ENCODE assay signal across 9 cellular contexts in the genomic region with DNA sequence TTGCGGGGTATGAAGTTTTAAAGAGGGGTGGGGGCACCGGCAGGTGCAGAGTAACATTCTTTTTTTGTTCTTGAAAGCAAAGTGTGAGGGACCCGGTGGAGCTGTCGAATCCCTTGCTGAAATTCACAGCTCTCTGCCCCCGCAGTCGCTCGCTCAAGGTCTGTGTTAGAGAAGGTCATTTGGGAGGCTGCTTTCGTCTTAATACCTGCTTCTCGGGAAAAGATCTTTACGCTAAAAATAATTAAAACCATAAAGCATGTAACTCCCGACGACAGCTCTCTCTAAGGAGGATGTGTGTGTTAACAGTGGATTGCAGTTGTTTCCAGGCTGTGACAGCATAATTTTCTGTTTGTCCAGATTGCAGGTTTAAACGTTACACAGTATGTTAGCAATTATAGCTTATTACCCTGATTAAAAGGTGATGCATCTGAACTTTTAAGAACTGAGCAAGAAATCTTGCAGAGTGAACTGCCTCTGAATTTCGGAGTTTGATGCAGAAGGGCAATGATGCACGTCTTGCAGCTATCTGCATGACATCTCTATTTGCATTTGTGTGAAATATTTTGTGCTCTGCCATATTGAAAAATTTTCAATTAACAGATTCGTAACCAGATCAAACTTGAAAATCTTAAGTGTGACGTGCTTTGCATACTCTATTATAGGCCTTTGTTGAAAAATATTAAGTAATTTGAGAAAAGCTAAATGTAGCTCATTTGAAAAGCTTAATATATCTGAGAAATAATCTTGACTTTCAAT. TPM values are rescaled to one million over a fixed set of nuclear protein-coding genes. Genes with fewer than 3 reads are reported as not detected.
A peak's percentile ranks its signal among the peaks of the same experiment; 100 is the strongest.
DNase-seq lines count a peak whose midpoint lies in the region; ATAC-seq, FAIRE-seq and TF ChIP-seq lines count a peak whose summit lies in the region.
"Had no signal": no experiment of that assay in that cellular context is flagged by ENCODE, and none has a peak within 500 bp of the region (broad histone marks: within the 10 kb centered on the region; RNA-seq: fewer than 3 reads in every experiment).

No MANE protein-coding gene starts in this region.

- TF ChIP-seq POLR2A in HepG2 (IDR thresholded peaks at IDR 0.05; ENCODE audit: insufficient read depth in 1 of 2, low read depth in 2 of 2, low read length in 2 of 2), result no peak

- H3K27me3 ChIP-seq in heart right ventricle (peaks cover 0 to 68% (median 32%) of the 10 kb centered on the region in 7 donors), adipocyte (replicated peaks; ENCODE audit: control insufficient read depth, insufficient read depth, low read length) (peaks cover 7% of the 10 kb centered on the region), HepG2 (ENCODE audit: control insufficient read depth in 1 of 2, insufficient read depth in 2 of 2, low read length in 2 of 2) (peaks cover 7 to 45% of the 10 kb centered on the region in 2 experiments; a peak in 4 of 5 replicates)

- H3K4me1 ChIP-seq in heart right ventricle, result peaks cover 0 to 12% (median 4%) of the 10 kb centered on the region in 9 donors
- H3K4me1 ChIP-seq in adipocyte (ENCODE audit: control insufficient read depth, insufficient read depth, low read length), result peaks cover 6% of the 10 kb centered on the region
- peaks cover 8% of the 10 kb centered on the region; the same call in 1 of the 2 replicates for H3K4me1 ChIP-seq in HepG2 (ENCODE audit: insufficient read depth, low read length)

- H3K4me3 ChIP-seq in heart right ventricle (peak overlapping the region; percentile 26 to 58 (median 52)), adipocyte (ENCODE audit: low read length) (peak overlapping the region; percentile 58), HepG2 (replicated peaks in 1 of 3; ENCODE audit: insufficient read depth in 1 of 3, low read depth in 2 of 3, low read length in 3 of 3) (peak overlapping the region in 2 of 3 experiments; percentile 48 to 70; a peak in 3 of 6 replicates)

- H3K9ac ChIP-seq in adipocyte (ENCODE audit: low read length) (no peak overlapping the region), HepG2 (ENCODE audit: insufficient read depth, low read depth, low read length) (no peak overlapping the region)

- H3K4me2 ChIP-seq in HepG2 (ENCODE audit: low read depth, low read length), result peak overlapping the region; percentile 69

- peaks cover 44% of the 10 kb centered on the region for H3K27me3 Mint-ChIP-seq in type B pancreatic cell

- H3K36me3 Mint-ChIP-seq in type B pancreatic cell, result no peaks in the 10 kb centered on the region

- peak overlapping the region; percentile 83 for H3K27ac Mint-ChIP-seq in type B pancreatic cell

- no peaks in the 10 kb centered on the region for H3K79me2 ChIP-seq in HepG2 (ENCODE audit: insufficient read depth, low read length)

- no peak for ATAC-seq in heart right ventricle
- ATAC-seq in left ventricle myocardium superior, result no peak
- ATAC-seq in HepG2, result peak; percentile 29
- no peak for ATAC-seq in GM19452 (IDR thresholded peaks at IDR 0.05; ENCODE audit: unreplicated experiment)

- H3K9me3 ChIP-seq in heart right ventricle (no peaks in the 10 kb centered on the region), adipocyte (ENCODE audit: control insufficient read depth, low read length) (no peaks in the 10 kb centered on the region), HepG2 (ENCODE audit: low read length) (no peaks in the 10 kb centered on the region)

- no TSS peak for BruUV-seq in HepG2 (replicated peaks; lab: Mats Ljungman, UMichigan)

- 28 to 29% methylated on average over 17 of the region's 17 CpGs for WGBS in heart right ventricle, 2 donors
- 17% methylated on average over 17 of the region's 17 CpGs for WGBS in HepG2 (ENCODE audit: low lambda C conversion rate)

- intact Hi-C loops in heart right ventricle (cut with DNase I), result no loop called here
- intact Hi-C loops in left ventricle myocardium superior (cut with micrococcal nuclease), result no loop called here
- intact Hi-C loops in HepG2 (cut with micrococcal nuclease; ENCODE audit: unreplicated experiment), result no loop called here

- DNase-seq in heart right ventricle (no peak), left ventricle myocardium superior (no peak), adipocyte (ENCODE audit: low read depth) (no peak), HepG2 (ENCODE audit: low spot score) (no peak), type B pancreatic cell (ENCODE audit: extremely low spot score, unreplicated experiment) (no peak), amniotic stem cell (lab: John Stamatoyannopoulos, UW) (no peak), hepatic stellate cell (ENCODE audit: low spot score) (no peak)
- DNase-seq: SW 1271 had no signal

- no peaks in the 10 kb centered on the region for H4K20me1 ChIP-seq in HepG2 (ENCODE audit: insufficient read depth, low read length)

- POLR2A ChIA-PET in HepG2 (lab: Yijun Ruan, JAX), result no interaction called here

- no peaks in the 10 kb centered on the region for H3K4me1 Mint-ChIP-seq in type B pancreatic cell (ENCODE audit: unreplicated experiment)

- in situ Hi-C loops in HepG2 (cut with HindIII; ENCODE audit: extremely low pct_ligation_motif_present, low pct_unique_long_range_greater_than_20kb), result no loop called here

- no peak for TF ChIP-seq RAD21 in HepG2 (CRISPR knock-in tag; IDR thresholded peaks at IDR 0.05)

- no peaks in the 10 kb centered on the region for H3K9me3 Mint-ChIP-seq in type B pancreatic cell

- no peak for FAIRE-seq in HepG2 (lab: Jason Lieb, UNC)

- H2AFZ ChIP-seq in HepG2 (ENCODE audit: low read length), result no peak overlapping the region

- H3K27ac ChIP-seq in heart right ventricle, result no peak overlapping the region
- H3K27ac ChIP-seq in HepG2 (ENCODE audit: extremely low read length, insufficient read depth, low read length), result no peak overlapping the region

- CTCF ChIA-PET in HepG2 (lab: Yijun Ruan, JAX; ENCODE audit: low intra/inter-chr PET ratio, low total read pairs), result no interaction called here

- H3K36me3 ChIP-seq in heart right ventricle (no peaks in the 10 kb centered on the region), adipocyte (ENCODE audit: control insufficient read depth, insufficient read depth, low read length, severe bottlenecking) (no peaks in the 10 kb centered on the region), HepG2 (replicated peaks in 1 of 2; ENCODE audit: control insufficient read depth in 1 of 2, insufficient read depth in 2 of 2, low read length in 2 of 2) (no peaks in the 10 kb centered on the region)

- H3K4me3 Mint-ChIP-seq in type B pancreatic cell, result peak overlapping the region; percentile 92

- TF ChIP-seq EP300 in HepG2 (IDR thresholded peaks at IDR 0.05; ENCODE audit: low read depth in 2 of 2, low read length in 2 of 2) (no peak), HepG2 (CRISPR knock-in tag; IDR thresholded peaks at IDR 0.05; ENCODE audit: borderline replicate concordance) (no peak)

- TF ChIP-seq CTCF in heart right ventricle (IDR thresholded peaks at IDR 0.05), result no peak
- no peak for TF ChIP-seq CTCF in HepG2 (CRISPR knock-in tag; IDR thresholded peaks at IDR 0.05)
- no peak for TF ChIP-seq CTCF in type B pancreatic cell (conservative IDR thresholded peaks at IDR 0.05)

TF ChIP-seq in HepG2, 621 proteins besides CTCF, POLR2A, EP300 and RAD21:
- peak; percentile 97; the same call in 1 of the 2 replicates for TF ChIP-seq EZH2 (conservative IDR thresholded peaks at IDR 0.05; ENCODE audit: low read depth, low read length)
- TF ChIP-seq MAFG (CRISPR knock-in tag; IDR thresholded peaks at IDR 0.05), result no peak
- TF ChIP-seq CBX2 (IDR thresholded peaks at IDR 0.05; ENCODE audit: low read depth, low read length), result peak; percentile 93
- TF ChIP-seq CBX2 (CRISPR knock-in tag; IDR thresholded peaks at IDR 0.05; ENCODE audit: low read depth), result no peak
- TF ChIP-seq TCF7L2 (IDR thresholded peaks at IDR 0.05; ENCODE audit: low read depth, low read length), result no peak
TF ChIP-seq in HepG2: peak in this region for 2.

RNA-seq across cellular contexts. Expression of gene RAPGEF4, which starts 1.0 kb away (rescaled TPM):
- 10 to 100 TPM in 3 of 10 donors, 1 to 10 TPM in 7; 6.0 to 11.2 (median 8.5) TPM for total RNA-seq in heart right ventricle
- polyA plus RNA-seq in heart right ventricle, result 1 to 10 TPM; 1.2 to 5.2 TPM
- total RNA-seq in left ventricle myocardium superior, result 16.6 TPM
- 0.91 TPM in 2 replicates for total RNA-seq in HepG2 (2016; rRNA removed; fragmentation: Illumina TruSeq; extraction: Trizol)
- 0.09 TPM in 1 of 2 replicates, not detected in the other for total RNA-seq in HepG2 (2016; cell fraction: cytosol; rRNA removed; fragmentation: Illumina TruSeq; extraction: Trizol; ENCODE audit: low read depth)
- total RNA-seq in HepG2 (2016; cell fraction: insoluble cytoplasmic fraction; rRNA removed; fragmentation: Illumina TruSeq; extraction: Trizol), result 0.54 and 0.63 TPM in 2 replicates
- 0.24 and 0.53 TPM in 2 replicates for total RNA-seq in HepG2 (2016; cell fraction: membrane; rRNA removed; fragmentation: Illumina TruSeq; extraction: Trizol)
- 0.53 and 0.56 TPM in 2 replicates for total RNA-seq in HepG2 (2016; cell fraction: nucleus; rRNA removed; fragmentation: Illumina TruSeq; extraction: Trizol)
- 0.78 and 0.93 TPM in 2 replicates for polyA plus RNA-seq in HepG2 (2011; rRNA removed)
- 0.19 and 0.24 TPM in 2 replicates for polyA plus RNA-seq in HepG2 (2011; cell fraction: cytosol; rRNA removed)
- polyA plus RNA-seq in HepG2 (2011; cell fraction: nucleus; rRNA removed), result 2.5 and 2.8 TPM in 2 replicates
- 0.65 and 1.2 TPM in 2 replicates for polyA plus RNA-seq in HepG2 (2012)
- 0.03 and 0.10 TPM in 2 replicates for polyA plus RNA-seq in HepG2 (2016; cell fraction: cytosol; fragmentation: Illumina TruSeq; extraction: Trizol; ENCODE audit: low read depth)
- 0.47 and 0.78 TPM in 2 replicates for polyA plus RNA-seq in HepG2 (2016; cell fraction: insoluble cytoplasmic fraction; fragmentation: Illumina TruSeq; extraction: Trizol; ENCODE audit: low read depth)
- polyA plus RNA-seq in HepG2 (2016; cell fraction: membrane; fragmentation: Illumina TruSeq; extraction: Trizol; ENCODE audit: low read depth), result 0.13 and 0.31 TPM in 2 replicates
- 0.53 and 0.68 TPM in 2 replicates for polyA plus RNA-seq in HepG2 (2016; cell fraction: nucleus; fragmentation: Illumina TruSeq; extraction: Trizol; ENCODE audit: insufficient read depth, low read depth)
- 3.3 and 5.8 TPM in 2 replicates for polyA minus RNA-seq in HepG2 (2011; rRNA and poly(A)+ RNA removed; ENCODE audit: low replicate concordance)
- polyA minus RNA-seq in HepG2 (2011; cell fraction: cytosol; rRNA and poly(A)+ RNA removed), result 0.20 and 0.88 TPM in 2 replicates
- 10.7 and 12.4 TPM in 2 replicates for polyA minus RNA-seq in HepG2 (2011; cell fraction: nucleus; rRNA and poly(A)+ RNA removed)
- 4.3 and 4.4 TPM in 2 replicates for total RNA-seq in type B pancreatic cell (ENCODE audit: low replicate concordance)
